13 cellular contexts compared by ENCODE assay signal in genomic region chr1:27562483-27563406, GRCh38. TPM values are rescaled to one million over a fixed set of nuclear protein-coding genes. Genes with fewer than 3 reads are reported as not detected.
DNase-seq lines count a peak whose midpoint lies in the region; ATAC-seq and TF ChIP-seq lines count a peak whose summit lies in the region.
"Had no signal": no experiment of that assay in that cellular context is flagged by ENCODE, and none has a peak within 500 bp of the region (broad histone marks: within the 10 kb centered on the region; RNA-seq: fewer than 3 reads in every experiment).

No MANE protein-coding gene starts in this region.

- H3K9ac ChIP-seq in GM23248 (peak overlapping the region; percentile 15; the same call in 1 of the 2 replicates), mesenchymal stem cell (ENCODE audit: low read length) (peak overlapping the region; percentile 78)
- H3K9ac ChIP-seq: KMS-11 had no signal

- no peaks in the 10 kb centered on the region for H3K9me3 ChIP-seq in GM23248 (ENCODE audit: low read depth)
- H3K9me3 ChIP-seq in mesenchymal stem cell (ENCODE audit: control insufficient read depth, low read length) = no peaks in the 10 kb centered on the region

- H3K18ac ChIP-seq in mesenchymal stem cell (ENCODE audit: low read depth in 1 of 2, low read length in 2 of 2) = peak overlapping the region; percentile 75 to 78

- DNase-seq in GM23248 = no peak
- DNase-seq in mesenchymal stem cell = no peak
- DNase-seq in AG08395 (ENCODE audit: low spot score) = no peak
- no peak for DNase-seq in amygdala (lab: John Stamatoyannopoulos, UW)
- no peak for DNase-seq in RKO (ENCODE audit: low spot score)
- DNase-seq in GM23338 (ENCODE audit: low spot score) = no peak
- DNase-seq: activated CD8-positive, alpha-beta memory T cell treated with anti-CD3 and anti-CD28 coated beads, Interleukin-2, amount 50 U/mL, for 4 hours; CD8-positive, alpha-beta memory T cell; NCI-H524 had no signal

- WGBS in GM23248 (ENCODE audit: low coverage in 1 of 2, low lambda C conversion rate in 2 of 2, missing lambda C conversion rate in 2 of 2), 2 experiments = 59 to 65% methylated on average over 18 to 19 of the region's 19 CpGs
- WGBS in mesenchymal stem cell = 80% methylated on average over 19 of the region's 19 CpGs

- H2AK5ac ChIP-seq in mesenchymal stem cell (ENCODE audit: low read length, severe bottlenecking) = no peak overlapping the region

- peaks cover 58% of the 10 kb centered on the region for H3K4me1 Mint-ChIP-seq in stimulated activated memory B cell treated with anti-CD40 and anti-IgM and Interleukin-4, amounts not matched to agents 10 μg/mL and 1 μg/mL and 100 μg/mL, for 72 hours
- H3K4me1 Mint-ChIP-seq in GM23338 = peaks cover 84% of the 10 kb centered on the region

- H3K23ac ChIP-seq in mesenchymal stem cell (ENCODE audit: low read length in 2 of 2) = peak overlapping the region in 1 of 2 experiments; percentile 68

- in situ Hi-C loops in GM23248 (cut with MboI) = no loop called here

- H4K20me1 ChIP-seq in GM23248 (ENCODE audit: insufficient read depth) (no peaks in the 10 kb centered on the region), GM23338 (replicated peaks; ENCODE audit: insufficient read depth) (peaks cover 7% of the 10 kb centered on the region)

- ATAC-seq in stimulated activated memory B cell treated with anti-CD40 and anti-IgM and Interleukin-4, amounts not matched to agents 10 μg/mL and 1 μg/mL and 100 μg/mL, for 72 hours = peak; percentile 20
- no peak for ATAC-seq in GM23338

- no peaks in the 10 kb centered on the region for H3K9me3 Mint-ChIP-seq in stimulated activated memory B cell treated with anti-CD40 and anti-IgM and Interleukin-4, amounts not matched to agents 10 μg/mL and 1 μg/mL and 100 μg/mL, for 72 hours
- no peaks in the 10 kb centered on the region for H3K9me3 Mint-ChIP-seq in GM23338
- H3K9me3 Mint-ChIP-seq: CD8-positive, alpha-beta memory T cell; T-helper 1 cell treated with Interleukin-12 subunit alpha and Interleukin-12 subunit beta and Interleukin-4 antibody, amounts not matched to agents 30 μg/mL and 1 μg/mL, for 36 hours had no signal

- H3K4ac ChIP-seq in mesenchymal stem cell (ENCODE audit: low read depth in 1 of 2, low read length in 2 of 2) = peak overlapping the region; percentile 55 to 67

- no peak overlapping the region for H4K8ac ChIP-seq in mesenchymal stem cell (ENCODE audit: low read length)

- no peaks in the 10 kb centered on the region for H3K36me3 ChIP-seq in GM23248 (ENCODE audit: low read depth)
- peaks cover 11 to 43% of the 10 kb centered on the region in 2 experiments for H3K36me3 ChIP-seq in mesenchymal stem cell (ENCODE audit: control insufficient read depth in 1 of 2, insufficient read depth in 2 of 2, low read depth in 1 of 2, low read length in 2 of 2)
- no peaks in the 10 kb centered on the region for H3K36me3 ChIP-seq in GM23338 (ENCODE audit: insufficient read depth)

- H3K4me1 ChIP-seq in GM23248 (ENCODE audit: insufficient read depth) (peaks cover 42% of the 10 kb centered on the region), mesenchymal stem cell (ENCODE audit: control insufficient read depth, insufficient read depth, low read depth, low read length) (peaks cover 78% of the 10 kb centered on the region), GM23338 (ENCODE audit: insufficient read depth) (peaks cover 68% of the 10 kb centered on the region)

- no peaks in the 10 kb centered on the region for H3K36me3 Mint-ChIP-seq in stimulated activated memory B cell treated with anti-CD40 and anti-IgM and Interleukin-4, amounts not matched to agents 10 μg/mL and 1 μg/mL and 100 μg/mL, for 72 hours
- peaks cover under 1% of the 10 kb centered on the region; the same call in 1 of the 3 replicates for H3K36me3 Mint-ChIP-seq in GM23338 (ENCODE audit: low read depth)

- H2AFZ ChIP-seq in GM23248 (no peak overlapping the region), mesenchymal stem cell (ENCODE audit: low read depth, low read length) (no peak overlapping the region), GM23338 (no peak overlapping the region)

- H3K79me1 ChIP-seq in mesenchymal stem cell (replicated peaks; ENCODE audit: low read length, poor library complexity, severe bottlenecking) = peaks cover 46% of the 10 kb centered on the region

- peak overlapping the region; percentile 78 for H2BK15ac ChIP-seq in mesenchymal stem cell (ENCODE audit: low read depth, poor library complexity, severe bottlenecking)

- H3F3A ChIP-seq in GM23248 (ENCODE audit: insufficient read depth) (peaks cover 6% of the 10 kb centered on the region), GM23338 (replicated peaks; ENCODE audit: low read depth) (peaks cover 21% of the 10 kb centered on the region)

- H3K9me2 ChIP-seq in GM23248 (ENCODE audit: insufficient read depth) (no peaks in the 10 kb centered on the region), GM23338 (ENCODE audit: insufficient read depth) (no peaks in the 10 kb centered on the region)

- H3K4me2 ChIP-seq in GM23248 (ENCODE audit: unreplicated experiment) (no peak overlapping the region), mesenchymal stem cell (ENCODE audit: low read length, poor library complexity, severe bottlenecking) (no peak overlapping the region), GM23338 (no peak overlapping the region)
- H3K4me2 ChIP-seq: KMS-11 had no signal

- H3K27me3 Mint-ChIP-seq in stimulated activated memory B cell treated with anti-CD40 and anti-IgM and Interleukin-4, amounts not matched to agents 10 μg/mL and 1 μg/mL and 100 μg/mL, for 72 hours = no peaks in the 10 kb centered on the region
- peaks cover 35% of the 10 kb centered on the region for H3K27me3 Mint-ChIP-seq in GM23338 (ENCODE audit: insufficient read depth, low read depth, poor library complexity)
- H3K27me3 Mint-ChIP-seq: CD8-positive, alpha-beta memory T cell had no signal

- no peak for TF ChIP-seq CTCF in GM23338 (conservative IDR thresholded peaks at IDR 0.05; ENCODE audit: low read depth in 2 of 2)

- H2BK12ac ChIP-seq in mesenchymal stem cell (ENCODE audit: low read length in 2 of 2) = peak overlapping the region; percentile 23 to 98

- H3K4me3 Mint-ChIP-seq in stimulated activated memory B cell treated with anti-CD40 and anti-IgM and Interleukin-4, amounts not matched to agents 10 μg/mL and 1 μg/mL and 100 μg/mL, for 72 hours = no peak overlapping the region
- no peak overlapping the region; the same call in 2 of the 3 replicates for H3K4me3 Mint-ChIP-seq in GM23338
- H3K4me3 Mint-ChIP-seq: CD8-positive, alpha-beta memory T cell; T-helper 1 cell treated with Interleukin-12 subunit alpha and Interleukin-12 subunit beta and Interleukin-4 antibody, amounts not matched to agents 30 μg/mL and 1 μg/mL, for 36 hours had no signal

- H3K27ac ChIP-seq in GM23248 = no peak overlapping the region
- peak overlapping the region; percentile 89 for H3K27ac ChIP-seq in cingulate gyrus (ENCODE audit: low read depth, low read length)
- no peak overlapping the region for H3K27ac ChIP-seq in mesenchymal stem cell (ENCODE audit: low read length, poor library complexity, severe bottlenecking)
- no peak overlapping the region; the same call in 1 of the 2 replicates for H3K27ac ChIP-seq in GM23338 (ENCODE audit: low read depth)
- H3K27ac ChIP-seq: KMS-11 had no signal

- no peak overlapping the region for H3K27ac Mint-ChIP-seq in stimulated activated memory B cell treated with anti-CD40 and anti-IgM and Interleukin-4, amounts not matched to agents 10 μg/mL and 1 μg/mL and 100 μg/mL, for 72 hours
- no peak overlapping the region for H3K27ac Mint-ChIP-seq in GM23338
- H3K27ac Mint-ChIP-seq: T-helper 1 cell treated with Interleukin-12 subunit alpha and Interleukin-12 subunit beta and Interleukin-4 antibody, amounts not matched to agents 30 μg/mL and 1 μg/mL, for 36 hours had no signal

- H3K4me3 ChIP-seq in GM23248 = no peak overlapping the region
- H3K4me3 ChIP-seq in mesenchymal stem cell (ENCODE audit: insufficient read depth in 1 of 2, low read depth in 1 of 2, low read length in 2 of 2) = peak overlapping the region in 1 of 2 experiments; percentile 36
- H3K4me3 ChIP-seq in GM23338 = no peak overlapping the region

- no peaks in the 10 kb centered on the region for H3K27me3 ChIP-seq in GM23248 (replicated peaks; ENCODE audit: insufficient read depth)
- H3K27me3 ChIP-seq in mesenchymal stem cell (ENCODE audit: control insufficient read depth in 1 of 2, insufficient read depth in 1 of 2, low read length in 2 of 2) = no peaks in the 10 kb centered on the region
- no peaks in the 10 kb centered on the region for H3K27me3 ChIP-seq in GM23338 (ENCODE audit: insufficient read depth)

- H3K14ac ChIP-seq in mesenchymal stem cell (ENCODE audit: low read length in 2 of 2) = peak overlapping the region in 1 of 2 experiments; percentile 89

- H3K79me2 ChIP-seq in GM23248 (ENCODE audit: insufficient read depth) = peaks cover 98% of the 10 kb centered on the region
- peaks cover 7% of the 10 kb centered on the region for H3K79me2 ChIP-seq in GM23338 (replicated peaks; ENCODE audit: insufficient read depth)

- H2BK5ac ChIP-seq in mesenchymal stem cell (ENCODE audit: low read depth, low read length, poor library complexity, severe bottlenecking) = no peak overlapping the region

- H4K91ac ChIP-seq in mesenchymal stem cell (ENCODE audit: low read length) = peak overlapping the region; percentile 4

- H2BK120ac ChIP-seq in mesenchymal stem cell (ENCODE audit: low read depth, low read length) = peak overlapping the region; percentile 19

TF ChIP-seq in GM23338, 12 proteins besides CTCF, POLR2A, EP300 and RAD21 (continues in another document):
- no peak for TF ChIP-seq JUNB (IDR thresholded peaks at IDR 0.05; ENCODE audit: unreplicated experiment)
- TF ChIP-seq POLR2AphosphoS5 (IDR thresholded peaks at IDR 0.05; ENCODE audit: low read depth) = no peak

RNA-seq across cellular contexts. Expression of gene AHDC1, which starts 41.2 kb away (rescaled TPM):
- 5.3 and 5.8 TPM in 2 replicates for total RNA-seq in GM23248 (2014; rRNA removed; shearing (Covaris generic))
- 3.9 and 4.5 TPM in 2 replicates for polyA plus RNA-seq in GM23248 (2016; fragmentation: Nextera tagmentation; extraction: Ambion mirVana)
- polyA plus RNA-seq in mesenchymal stem cell (2013, experiment 1 of 2) = 27.0 TPM
- 24.1 TPM for polyA plus RNA-seq in mesenchymal stem cell (2013, experiment 2 of 2)
- total RNA-seq in GM23338 (2014; rRNA removed; shearing (Covaris generic)) = 19.1 and 22.2 TPM in 2 replicates
- 6.8 and 8.3 TPM in 2 replicates for polyA plus RNA-seq in GM23338 (2016; fragmentation: Nextera tagmentation; extraction: Ambion mirVana)
